Comparison of ENCODE assay signal across 13 cellular contexts in genomic region chr20:52302736-52303135, GRCh38.
A peak's percentile ranks its signal among the peaks of the same experiment; 100 is the strongest.
DNase-seq lines count a peak whose midpoint lies in the region; ATAC-seq and TF ChIP-seq lines count a peak whose summit lies in the region.
"Had no signal": no experiment of that assay in that cellular context is flagged by ENCODE, and none has a peak within 500 bp of the region (broad histone marks: within the 10 kb centered on the region; RNA-seq: fewer than 3 reads in every experiment).

No MANE protein-coding gene starts in this region.

- peaks cover 3% of the 10 kb centered on the region for H3K9me3 Mint-ChIP-seq in activated CD4-positive, alpha-beta T cell treated with anti-CD3 and anti-CD28 coated beads for 36 hours (ENCODE audit: low read depth)
- H3K9me3 Mint-ChIP-seq in stimulated activated naive CD8-positive, alpha-beta T cell treated with anti-CD3 and anti-CD28 coated beads, Interleukin-15, amount 100 ng/mL, for 72 hours = no peaks in the 10 kb centered on the region
- peaks cover 4% of the 10 kb centered on the region for H3K9me3 Mint-ChIP-seq in glutamatergic neuron (ENCODE audit: unreplicated experiment)
- H3K9me3 Mint-ChIP-seq: CD4-positive, CD25-positive, alpha-beta regulatory T cell; GM23338 had no signal

- H3K36me3 Mint-ChIP-seq in activated CD4-positive, alpha-beta T cell treated with anti-CD3 and anti-CD28 coated beads for 36 hours (ENCODE audit: low read depth) = no peaks in the 10 kb centered on the region
- peaks cover 5% of the 10 kb centered on the region for H3K36me3 Mint-ChIP-seq in glutamatergic neuron (ENCODE audit: unreplicated experiment)
- H3K36me3 Mint-ChIP-seq: CD4-positive, CD25-positive, alpha-beta regulatory T cell had no signal

- no peak overlapping the region for H3K4me3 Mint-ChIP-seq in activated CD4-positive, alpha-beta T cell treated with anti-CD3 and anti-CD28 coated beads for 36 hours
- no peak overlapping the region for H3K4me3 Mint-ChIP-seq in stimulated activated naive CD8-positive, alpha-beta T cell treated with anti-CD3 and anti-CD28 coated beads, Interleukin-15, amount 100 ng/mL, for 72 hours
- no peak overlapping the region for H3K4me3 Mint-ChIP-seq in glutamatergic neuron (ENCODE audit: unreplicated experiment)
- H3K4me3 Mint-ChIP-seq: CD4-positive, CD25-positive, alpha-beta regulatory T cell; GM23338 had no signal

- no peaks in the 10 kb centered on the region for H3K27me3 Mint-ChIP-seq in activated CD4-positive, alpha-beta T cell treated with anti-CD3 and anti-CD28 coated beads for 36 hours
- H3K27me3 Mint-ChIP-seq in stimulated activated naive CD8-positive, alpha-beta T cell treated with anti-CD3 and anti-CD28 coated beads, Interleukin-15, amount 100 ng/mL, for 72 hours = no peaks in the 10 kb centered on the region
- no peaks in the 10 kb centered on the region for H3K27me3 Mint-ChIP-seq in glutamatergic neuron (ENCODE audit: unreplicated experiment)

- no peak for DNase-seq in activated CD4-positive, alpha-beta T cell treated with anti-CD3 and anti-CD28 coated beads for 36 hours
- no peak for DNase-seq in activated CD4-positive, alpha-beta T cell treated with anti-CD3 and anti-CD28 coated beads, Interleukin-2, amount 50 U/mL, for 4 hours
- no peak for DNase-seq in stimulated activated naive CD8-positive, alpha-beta T cell treated with anti-CD3 and anti-CD28 coated beads, Interleukin-15, Interleukin-2, amounts not matched to agents 100 U/mL and 50 U/mL, for 24 hours
- DNase-seq in stimulated activated naive CD8-positive, alpha-beta T cell treated with anti-CD3 and anti-CD28 coated beads, Interleukin-15, amount 100 ng/mL, for 72 hours = no peak
- DNase-seq in glutamatergic neuron = no peak
- no peak for DNase-seq in NCI-H146 (lab: John Stamatoyannopoulos, UW)
- no peak for DNase-seq in stimulated activated CD4-positive, alpha-beta T cell treated with anti-CD3 and anti-CD28 coated beads, Interleukin-15, amount 100 ng/mL, for 24 hours
- DNase-seq: CD4-positive, CD25-positive, alpha-beta regulatory T cell; DMS 273 treated with DMSO at 0.1 percent for 48 hours; H7 had no signal

- peak overlapping the region; percentile 34 for H3K27ac Mint-ChIP-seq in activated CD4-positive, alpha-beta T cell treated with anti-CD3 and anti-CD28 coated beads for 36 hours
- H3K27ac Mint-ChIP-seq in stimulated activated naive CD8-positive, alpha-beta T cell treated with anti-CD3 and anti-CD28 coated beads, Interleukin-15, amount 100 ng/mL, for 72 hours = no peak overlapping the region
- H3K27ac Mint-ChIP-seq in glutamatergic neuron (ENCODE audit: unreplicated experiment) = peak overlapping the region; percentile 69
- H3K27ac Mint-ChIP-seq: GM23338 had no signal

- intact Hi-C loops in activated CD4-positive, alpha-beta T cell treated with anti-CD3 and anti-CD28 coated beads for 36 hours (cut with DNase I, micrococcal nuclease) = loop anchor here in 1 of 2 experiments (10.0 kb wide), 2 partner anchors 672 to 1642 kb away; partner anchors contain the start of gene TSHZ2

- no peak for ATAC-seq in activated CD4-positive, alpha-beta T cell treated with anti-CD3 and anti-CD28 coated beads for 36 hours
- ATAC-seq in stimulated activated naive CD8-positive, alpha-beta T cell treated with anti-CD3 and anti-CD28 coated beads, Interleukin-15, Interleukin-2, amounts not matched to agents 100 U/mL and 50 U/mL, for 24 hours = peak; percentile 34
- ATAC-seq in stimulated activated naive CD8-positive, alpha-beta T cell treated with anti-CD3 and anti-CD28 coated beads, Interleukin-15, amount 100 ng/mL, for 72 hours = no peak
- ATAC-seq in GM18505 (IDR thresholded peaks at IDR 0.05; ENCODE audit: unreplicated experiment) = no peak
- ATAC-seq: GM12878, GM23338 had no signal

- POLR2A ChIA-PET in activated CD4-positive, alpha-beta T cell treated with anti-CD3 and anti-CD28 coated beads for 36 hours (lab: Charles Lee) = no interaction called here

- peaks cover 53% of the 10 kb centered on the region for H3K4me1 Mint-ChIP-seq in activated CD4-positive, alpha-beta T cell treated with anti-CD3 and anti-CD28 coated beads for 36 hours
- H3K4me1 Mint-ChIP-seq in stimulated activated naive CD8-positive, alpha-beta T cell treated with anti-CD3 and anti-CD28 coated beads, Interleukin-15, amount 100 ng/mL, for 72 hours = peaks cover 55% of the 10 kb centered on the region
- peaks cover 15% of the 10 kb centered on the region for H3K4me1 Mint-ChIP-seq in glutamatergic neuron (ENCODE audit: low read depth, unreplicated experiment)

- no peak for TF ChIP-seq POLR2A in GM18505 (IDR thresholded peaks at IDR 0.05; ENCODE audit: borderline replicate concordance, extremely low read depth, insufficient read depth, insufficient read length)

- CTCF ChIA-PET in activated CD4-positive, alpha-beta T cell treated with anti-CD3 and anti-CD28 coated beads for 36 hours (lab: Charles Lee) = no interaction called here

- no peak for TF ChIP-seq CTCF in glutamatergic neuron (IDR thresholded peaks at IDR 0.05; ENCODE audit: partially characterized antibody, unreplicated experiment)

Comparison
In these comparisons a context has a peak if more than half of its experiments do, and no peak if none do; other contexts are left out.
1. H3K27ac Mint-ChIP-seq: peak in activated CD4-positive, alpha-beta T cell treated with anti-CD3 and anti-CD28 coated beads for 36 hours (single experiment) and glutamatergic neuron (single experiment); none in stimulated activated naive CD8-positive, alpha-beta T cell treated with anti-CD3 and anti-CD28 coated beads, Interleukin-15, amount 100 ng/mL, for 72 hours (0 of 2).